In genomic region chr15:98823012-98823458, GRCh38 we compare ENCODE assay signal across 10 cellular contexts.
DNase-seq lines count a peak whose midpoint lies in the region; ATAC-seq and TF ChIP-seq lines count a peak whose summit lies in the region.
"Had no signal": no experiment of that assay in that cellular context is flagged by ENCODE, and none has a peak within 500 bp of the region (broad histone marks: within the 10 kb centered on the region; RNA-seq: fewer than 3 reads in every experiment).

No MANE protein-coding gene starts in this region.

- H3K4me1 Mint-ChIP-seq in osteocyte (ENCODE audit: unreplicated experiment), result peaks cover 32% of the 10 kb centered on the region
- peaks cover 2% of the 10 kb centered on the region for H3K4me1 Mint-ChIP-seq in CD8-positive, alpha-beta T cell (ENCODE audit: low read depth)

- peak; percentile 67 for DNase-seq in ELR (ENCODE audit: low read depth)
- peak; percentile 60 for DNase-seq in NCI-H2029 (lab: John Stamatoyannopoulos, UW)
- no peak for DNase-seq in osteocyte (ENCODE audit: extremely low spot score, unreplicated experiment)
- DNase-seq in CD8-positive, alpha-beta T cell, result no peak
- no peak for DNase-seq in activated CD4-positive, CD25-positive, alpha-beta regulatory T cell treated with anti-CD3 and anti-CD28 coated beads, Interleukin-2, amount 50 U/mL, for 72 hours
- no peak for DNase-seq in activated CD4-positive, alpha-beta T cell treated with anti-CD3 and anti-CD28 coated beads for 4 hours
- DNase-seq in SW 1271 (lab: John Stamatoyannopoulos, UW), result no peak
- DNase-seq: NCI-H2171 had no signal

- POLR2A ChIA-PET in CD8-positive, alpha-beta T cell (lab: Charles Lee), result no interaction called here

- H3K9me3 Mint-ChIP-seq in osteocyte (ENCODE audit: unreplicated experiment), result no peaks in the 10 kb centered on the region
- H3K9me3 Mint-ChIP-seq in CD8-positive, alpha-beta T cell, result peaks cover 11% of the 10 kb centered on the region
- H3K9me3 Mint-ChIP-seq: natural killer cell treated with Interleukin-12 subunit alpha and Interleukin-12 subunit beta and Interleukin-15 and Interleukin-18, amount 100 ng/mL, for 72 hours had no signal

- H3K27me3 ChIP-seq in ectodermal cell (ENCODE audit: control insufficient read depth, insufficient read depth, low read length, poor library complexity, severe bottlenecking), result no peaks in the 10 kb centered on the region
- H3K27me3 ChIP-seq in CD8-positive, alpha-beta T cell (ENCODE audit: insufficient read depth, low read length), result no peaks in the 10 kb centered on the region

- H3K27ac ChIP-seq in ectodermal cell (ENCODE audit: insufficient read depth, low read depth, low read length, poor library complexity, severe bottlenecking), result peak overlapping the region; percentile 58
- no peak overlapping the region for H3K27ac ChIP-seq in CD8-positive, alpha-beta T cell (ENCODE audit: low read depth, low read length)

- no peaks in the 10 kb centered on the region for H3K9me3 ChIP-seq in ectodermal cell (ENCODE audit: control insufficient read depth, low read length)
- peaks cover 5% of the 10 kb centered on the region for H3K9me3 ChIP-seq in CD8-positive, alpha-beta T cell (ENCODE audit: low read length)

- peak overlapping the region; percentile 79 for H3K27ac Mint-ChIP-seq in osteocyte (ENCODE audit: unreplicated experiment)
- no peak overlapping the region for H3K27ac Mint-ChIP-seq in CD8-positive, alpha-beta T cell
- H3K27ac Mint-ChIP-seq: natural killer cell treated with Interleukin-12 subunit alpha and Interleukin-12 subunit beta and Interleukin-15 and Interleukin-18, amount 100 ng/mL, for 72 hours had no signal

- H3K4me1 ChIP-seq in ectodermal cell (ENCODE audit: control insufficient read depth, insufficient read depth, low read length), result peaks cover 11% of the 10 kb centered on the region
- H3K4me1 ChIP-seq in CD8-positive, alpha-beta T cell (ENCODE audit: insufficient read depth, low read length), result no peaks in the 10 kb centered on the region

- no peaks in the 10 kb centered on the region for H3K36me3 ChIP-seq in ectodermal cell (ENCODE audit: control insufficient read depth, insufficient read depth, low read length)
- H3K36me3 ChIP-seq in CD8-positive, alpha-beta T cell (ENCODE audit: insufficient read depth, low read length), result peaks cover 3% of the 10 kb centered on the region

- no peak for TF ChIP-seq CTCF in osteocyte (IDR thresholded peaks at IDR 0.05)
- no peak for TF ChIP-seq CTCF in CD8-positive, alpha-beta T cell (IDR thresholded peaks at IDR 0.05)

- CTCF ChIA-PET in CD8-positive, alpha-beta T cell (lab: Charles Lee), result no interaction called here

- no peak for ATAC-seq in CD8-positive, alpha-beta T cell

- H3K36me3 Mint-ChIP-seq in osteocyte (ENCODE audit: unreplicated experiment), result peaks cover 10% of the 10 kb centered on the region
- peaks cover 58% of the 10 kb centered on the region for H3K36me3 Mint-ChIP-seq in CD8-positive, alpha-beta T cell
- H3K36me3 Mint-ChIP-seq: natural killer cell treated with Interleukin-12 subunit alpha and Interleukin-12 subunit beta and Interleukin-15 and Interleukin-18, amount 100 ng/mL, for 72 hours had no signal

- H3K27me3 Mint-ChIP-seq in osteocyte (ENCODE audit: unreplicated experiment), result no peaks in the 10 kb centered on the region
- H3K27me3 Mint-ChIP-seq in CD8-positive, alpha-beta T cell (ENCODE audit: low read depth), result no peaks in the 10 kb centered on the region
- H3K27me3 Mint-ChIP-seq: natural killer cell treated with Interleukin-12 subunit alpha and Interleukin-12 subunit beta and Interleukin-15 and Interleukin-18, amount 100 ng/mL, for 72 hours had no signal

- intact Hi-C loops in CD8-positive, alpha-beta T cell (cut with DNase I, micrococcal nuclease), result no loop called here

- WGBS in ectodermal cell, 2 experiments, result 6 to 11% methylated on average over 1 to 2 of the region's 2 CpGs

- H3K4me3 ChIP-seq in ectodermal cell (ENCODE audit: insufficient read depth, low read depth, low read length), result no peak overlapping the region
- no peak overlapping the region for H3K4me3 ChIP-seq in CD8-positive, alpha-beta T cell (ENCODE audit: low read depth, low read length)

- H3K4me3 Mint-ChIP-seq in osteocyte (ENCODE audit: unreplicated experiment), result peak overlapping the region; percentile 2
- H3K4me3 Mint-ChIP-seq in CD8-positive, alpha-beta T cell, result no peak overlapping the region
- H3K4me3 Mint-ChIP-seq: natural killer cell treated with Interleukin-12 subunit alpha and Interleukin-12 subunit beta and Interleukin-15 and Interleukin-18, amount 100 ng/mL, for 72 hours had no signal

Comparison
In these comparisons a context has a peak if more than half of its experiments do, and no peak if none do; other contexts are left out.
1. DNase-seq: peak in ELR (single experiment) and NCI-H2029 (single experiment); none in osteocyte (single experiment), CD8-positive, alpha-beta T cell (0 of 7), activated CD4-positive, CD25-positive, alpha-beta regulatory T cell treated with anti-CD3 and anti-CD28 coated beads, Interleukin-2, amount 50 U/mL, for 72 hours (single experiment), activated CD4-positive, alpha-beta T cell treated with anti-CD3 and anti-CD28 coated beads for 4 hours (0 of 2) and SW 1271 (0 of 2).